8 cellular contexts compared by ENCODE assay signal in the genomic region with DNA sequence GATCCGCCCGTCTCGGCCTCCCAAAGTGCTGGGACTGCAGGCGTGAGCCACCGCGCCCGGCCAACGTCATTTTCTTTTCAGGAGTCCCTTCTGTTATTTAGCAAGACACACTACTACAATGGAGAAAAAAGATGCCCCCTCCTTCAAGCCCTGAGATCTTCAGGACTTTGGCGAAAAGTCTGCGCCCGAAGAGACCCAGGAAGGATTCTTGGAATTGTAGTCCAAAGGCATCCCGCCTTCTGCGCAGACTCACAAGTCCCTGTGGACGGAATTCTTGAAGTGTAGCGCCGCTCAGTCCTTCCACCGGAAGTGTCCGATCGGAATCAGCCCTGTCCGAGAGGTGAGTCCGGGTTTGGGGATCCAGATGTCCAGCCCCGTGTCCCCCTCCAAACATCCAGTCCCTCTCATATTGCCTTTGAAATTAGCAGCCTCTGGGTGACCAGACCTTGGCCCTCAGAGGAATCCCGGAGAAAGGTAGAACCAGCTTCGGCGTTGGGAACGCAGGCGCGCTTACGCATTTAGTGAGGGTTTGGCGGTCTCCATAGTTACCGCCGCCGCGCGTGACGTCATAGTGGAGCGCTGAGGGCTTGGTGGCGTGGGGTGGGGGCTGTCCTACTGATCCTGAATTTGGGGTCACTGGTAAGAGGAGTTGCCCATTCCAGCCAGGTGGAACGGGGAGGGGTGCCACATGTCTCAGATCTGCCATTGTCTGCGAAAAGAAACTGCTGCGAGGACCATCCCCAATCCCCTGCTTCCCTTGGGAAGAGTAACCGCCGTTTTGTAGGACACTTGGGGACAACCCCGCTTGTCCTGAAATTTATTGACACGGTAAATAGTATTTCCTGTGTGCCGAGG.
DNase-seq lines count a peak whose midpoint lies in the region; ATAC-seq, FAIRE-seq and TF ChIP-seq lines count a peak whose summit lies in the region.

No MANE protein-coding gene starts in this region.

- H3K9me3 ChIP-seq in OCI-LY1 (ENCODE audit: low read length): no peaks in the 10 kb centered on the region; the same call in 1 of the 2 replicates

- H3K27me3 ChIP-seq in OCI-LY1 (ENCODE audit: insufficient read depth, low read length): no peaks in the 10 kb centered on the region

- TF ChIP-seq CTCF in D721Med (IDR thresholded peaks at IDR 0.05; ENCODE audit: insufficient read depth, missing control alignments): no peak
- TF ChIP-seq CTCF in OCI-LY1 (IDR thresholded peaks at IDR 0.05; ENCODE audit: low read length): no peak
- TF ChIP-seq CTCF in epithelial cell of esophagus (IDR thresholded peaks at IDR 0.05; ENCODE audit: insufficient read depth, low read depth, low read length, missing control alignments): no peak

- peak; percentile 72 for ATAC-seq in GM21528 (IDR thresholded peaks at IDR 0.05; ENCODE audit: low FRiP score, unreplicated experiment)

- DNase-seq in D721Med (ENCODE audit: insufficient read length, low spot score) (peak; percentile 56), HuH-7.5 (ENCODE audit: low spot score) (peak; percentile 47), activated T-cell treated with anti-CD3 and anti-CD28 coated beads for 4 hours (peak; percentile 89), epithelial cell of esophagus (ENCODE audit: low read depth) (peak; percentile 97), middle frontal gyrus (ENCODE audit: extremely low spot score, low spot score) (peak; percentile 88)
- DNase-seq in stimulated activated CD8-positive, alpha-beta memory T cell treated with anti-CD3 and anti-CD28 coated beads, Interleukin-15, amount 100 ng/mL, for 48 hours (ENCODE audit: low read depth in 2 of 2): peak; percentile 80 to 82

- H3K4me1 ChIP-seq in OCI-LY1 (ENCODE audit: insufficient read depth, low read length, severe bottlenecking): peaks cover 19% of the 10 kb centered on the region

- peaks cover 7% of the 10 kb centered on the region for H3K36me3 ChIP-seq in OCI-LY1 (ENCODE audit: insufficient read depth, low read length)

- no peak for FAIRE-seq in D721Med (lab: Jason Lieb, UNC)

- no peaks in the 10 kb centered on the region for H3K9me2 ChIP-seq in OCI-LY1 (ENCODE audit: low read depth, low read length)

- H4K20me1 ChIP-seq in OCI-LY1 (ENCODE audit: insufficient read depth, low read length): no peaks in the 10 kb centered on the region

- peak overlapping the region; percentile 93 for H3K9ac ChIP-seq in OCI-LY1 (ENCODE audit: low read length)

- H3K4me2 ChIP-seq in OCI-LY1 (ENCODE audit: low read length): peak overlapping the region; percentile 99

- no peaks in the 10 kb centered on the region for H3K79me2 ChIP-seq in OCI-LY1 (ENCODE audit: insufficient read depth, low read length)

- no peaks in the 10 kb centered on the region for H3F3A ChIP-seq in OCI-LY1 (ENCODE audit: insufficient read depth, low read length)

- peak overlapping the region; percentile 95 for H3K4me3 ChIP-seq in OCI-LY1 (ENCODE audit: low read depth, low read length, poor library complexity, severe bottlenecking)
- H3K4me3 ChIP-seq in epithelial cell of esophagus (ENCODE audit: low read length): peak overlapping the region; percentile 98

- peak overlapping the region; percentile 93; the same call in 1 of the 2 replicates for H2AFZ ChIP-seq in OCI-LY1 (ENCODE audit: low read length)

- peak overlapping the region; percentile 67 for H3K27ac ChIP-seq in OCI-LY1 (ENCODE audit: low read depth, low read length, poor library complexity, severe bottlenecking)

Comparison
In these comparisons a context has a peak if more than half of its experiments do, and no peak if none do; other contexts are left out.
1. Peak in every context shown above with its lines: DNase-seq, ATAC-seq, H3K4me3 ChIP-seq and H3K27ac ChIP-seq.
2. DNase-seq: peak in every context shown above with its lines; median percentile 97 in epithelial cell of esophagus; 89 in activated T-cell treated with anti-CD3 and anti-CD28 coated beads for 4 hours; 88 in middle frontal gyrus; 81 in stimulated activated CD8-positive, alpha-beta memory T cell treated with anti-CD3 and anti-CD28 coated beads, Interleukin-15, amount 100 ng/mL, for 48 hours; 56 in D721Med; 47 in HuH-7.5.